Comparison of ENCODE assay signal across 7 cellular contexts in genomic region chr2:168445960-168446359, GRCh38.
"Had no signal": no experiment of that assay in that cellular context is flagged by ENCODE, and none has a peak within 500 bp of the region (broad histone marks: within the 10 kb centered on the region; RNA-seq: fewer than 3 reads in every experiment).

No MANE protein-coding gene starts in this region.

- FAIRE-seq: HTR-8/SVneo had no signal

- H3K27ac ChIP-seq: HL-60, KMS-11 had no signal

- H3K9ac ChIP-seq: KMS-11 had no signal

- H3K4me2 ChIP-seq: KMS-11 had no signal

- DNase-seq: IMR-90, Karpas-422, KBM-7, KG1 had no signal
